13 cellular contexts compared by ENCODE assay signal in the genomic region with DNA sequence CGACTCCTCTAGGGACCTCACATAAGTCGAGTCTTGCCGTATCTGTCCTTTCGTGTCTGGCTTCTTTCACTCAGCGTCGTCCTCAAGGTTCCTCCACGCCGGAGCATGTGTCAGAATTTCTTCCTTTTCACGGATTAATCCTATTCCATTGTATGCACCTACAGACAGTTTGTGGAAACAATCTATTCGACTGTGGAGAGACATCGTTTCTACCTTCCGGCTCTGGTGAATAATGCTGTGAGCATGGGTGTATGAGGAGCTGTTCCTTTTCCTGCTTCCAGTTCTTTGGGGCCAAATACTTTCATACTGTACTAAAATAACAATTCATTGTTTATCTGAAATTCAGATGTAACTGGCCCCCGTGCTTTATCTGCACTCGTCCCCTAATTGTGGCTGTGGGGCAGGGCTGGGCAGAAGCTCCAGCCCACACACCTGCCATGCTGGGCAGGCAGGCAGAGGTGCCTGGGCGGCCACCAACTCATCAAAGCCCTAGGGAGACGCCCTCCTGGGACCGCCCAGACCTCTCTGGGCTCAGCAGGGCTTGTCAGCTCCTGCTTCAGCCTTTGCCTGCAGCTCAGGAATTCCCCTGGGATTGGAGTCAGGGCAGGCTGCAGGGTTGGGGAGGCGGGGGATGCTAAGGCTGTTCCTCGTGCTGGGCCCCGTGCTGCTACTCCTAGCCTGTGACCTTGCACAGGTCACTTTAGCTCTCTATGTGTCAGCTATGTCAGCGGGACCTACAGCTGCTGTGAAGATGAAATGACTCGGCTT. TPM values are rescaled to one million over a fixed set of nuclear protein-coding genes. Genes with fewer than 3 reads are reported as not detected.
DNase-seq lines count a peak whose midpoint lies in the region; ATAC-seq, FAIRE-seq and TF ChIP-seq lines count a peak whose summit lies in the region.
"Had no signal": no experiment of that assay in that cellular context is flagged by ENCODE, and none has a peak within 500 bp of the region (broad histone marks: within the 10 kb centered on the region; RNA-seq: fewer than 3 reads in every experiment).

No MANE protein-coding gene starts in this region.

- H3K4me3 Mint-ChIP-seq in MCF 10A (ENCODE audit: unreplicated experiment): peak overlapping the region; percentile 6
- H3K4me3 Mint-ChIP-seq in natural killer cell treated with Interleukin-12 subunit alpha and Interleukin-12 subunit beta and Interleukin-15 and Interleukin-18, amount 100 ng/mL, for 72 hours: no peak overlapping the region

- in situ Hi-C loops in KBM-7 (cut with MboI; ENCODE audit: low pct_unique_long_range_greater_than_20kb, low sequenced_read_pairs): loop anchor here (25.0 kb wide), 1 partner anchor 213 kb away; no protein-coding TSS in a partner anchor

- no peaks in the 10 kb centered on the region for H3K27me3 Mint-ChIP-seq in MCF 10A (ENCODE audit: insufficient read depth, unreplicated experiment)
- peaks cover 7 to 24% of the 10 kb centered on the region in 2 donors for H3K27me3 Mint-ChIP-seq in natural killer cell treated with Interleukin-12 subunit alpha and Interleukin-12 subunit beta and Interleukin-15 and Interleukin-18, amount 100 ng/mL, for 72 hours

- POLR2A ChIA-PET in MCF 10A (lab: Yijun Ruan, JAX): interaction anchor here (0.5 to 1.2 kb wide), 7 partner anchors 14 to 218 kb away, joined by 3 to 7 read pairs (median 3); partner anchors contain the start of gene GPC1

- peaks cover 14% of the 10 kb centered on the region for H3K4me1 Mint-ChIP-seq in MCF 10A (ENCODE audit: insufficient read depth, unreplicated experiment)
- peaks cover 0 to 13% of the 10 kb centered on the region in 2 donors for H3K4me1 Mint-ChIP-seq in natural killer cell treated with Interleukin-12 subunit alpha and Interleukin-12 subunit beta and Interleukin-15 and Interleukin-18, amount 100 ng/mL, for 72 hours (ENCODE audit: low read depth in 2 of 2)

- BruUV-seq in MCF 10A (replicated peaks; lab: Mats Ljungman, UMichigan): no TSS peak

- intact Hi-C loops in MCF 10A (cut with micrococcal nuclease) (no loop called here), breast epithelium (cut with DNase I; ENCODE audit: low total_unique reads) (no loop called here), left cardiac atrium (cut with DNase I) (no loop called here), testis (cut with DNase I; ENCODE audit: low total_unique reads) (no loop called here), stomach (cut with DNase I; ENCODE audit: low total_unique reads) (no loop called here)

- no peak overlapping the region for H3K4me3 ChIP-seq in breast epithelium
- H3K4me3 ChIP-seq in testis: no peak overlapping the region
- H3K4me3 ChIP-seq in stomach: no peak overlapping the region

- peak overlapping the region in 1 of 2 donors; percentile 12 for H3K27ac ChIP-seq in breast epithelium
- H3K27ac ChIP-seq in testis: no peak overlapping the region
- H3K27ac ChIP-seq in stomach: no peak overlapping the region
- H3K27ac ChIP-seq: C4-2B had no signal

- WGBS in testis, 2 donors: 59 to 69% methylated on average over 17 to 22 of the region's 22 CpGs
- 69 to 78% (median 77%) methylated on average over 19 to 22 of the region's 22 CpGs for WGBS in stomach, 5 donors

- ATAC-seq in left cardiac atrium: no peak
- no peak for ATAC-seq in natural killer cell treated with Interleukin-12 subunit alpha and Interleukin-12 subunit beta and Interleukin-15 and Interleukin-18, amount 100 ng/mL, for 72 hours
- ATAC-seq: PC-3 had no signal

- DNase-seq in MCF 10A (ENCODE audit: unreplicated experiment): peak; percentile 44
- no peak for DNase-seq in breast epithelium (ENCODE audit: low spot score in 2 of 2)
- DNase-seq in RCC 7860 (ENCODE audit: low spot score): peak; percentile 32
- DNase-seq in left cardiac atrium: peak; percentile 12
- DNase-seq in testis: peak; percentile 61
- DNase-seq in KBM-7: no peak
- DNase-seq in natural killer cell treated with Interleukin-12 subunit alpha and Interleukin-12 subunit beta and Interleukin-15 and Interleukin-18, amount 100 ng/mL, for 72 hours (ENCODE audit: low spot score): no peak
- DNase-seq in stomach: no peak
- DNase-seq: effector CD4-positive, alpha-beta T cell; PC-3 had no signal

- H3K9me3 Mint-ChIP-seq in MCF 10A (ENCODE audit: unreplicated experiment): no peaks in the 10 kb centered on the region
- no peaks in the 10 kb centered on the region for H3K9me3 Mint-ChIP-seq in natural killer cell treated with Interleukin-12 subunit alpha and Interleukin-12 subunit beta and Interleukin-15 and Interleukin-18, amount 100 ng/mL, for 72 hours
- H3K9me3 Mint-ChIP-seq: activated T-helper 2 cell treated with anti-CD3 and anti-CD28 coated beads, Interferon-gamma antibody, Interleukin-2, Interleukin-4, amounts not matched to agents 10 μg/mL and 5 μg/mL and 100 μg/mL, durations not matched to agents 14 hours and 24 hours and 36 hours; IgD-negative memory B cell had no signal

- H3K27ac Mint-ChIP-seq in MCF 10A (ENCODE audit: low read depth, unreplicated experiment): no peak overlapping the region
- H3K27ac Mint-ChIP-seq in natural killer cell treated with Interleukin-12 subunit alpha and Interleukin-12 subunit beta and Interleukin-15 and Interleukin-18, amount 100 ng/mL, for 72 hours: no peak overlapping the region
- H3K27ac Mint-ChIP-seq: activated T-helper 2 cell treated with anti-CD3 and anti-CD28 coated beads, Interferon-gamma antibody, Interleukin-2, Interleukin-4, amounts not matched to agents 10 μg/mL and 5 μg/mL and 100 μg/mL, durations not matched to agents 14 hours and 24 hours and 36 hours had no signal

- peaks cover 0 to 3% of the 10 kb centered on the region in 2 donors for H3K4me1 ChIP-seq in breast epithelium
- H3K4me1 ChIP-seq in testis: peaks cover 29% of the 10 kb centered on the region
- H3K4me1 ChIP-seq in stomach: peaks cover 19 to 43% (median 38%) of the 10 kb centered on the region in 4 donors

- TF ChIP-seq EP300 in stomach (IDR thresholded peaks at IDR 0.05): no peak

- TF ChIP-seq CTCF in MCF 10A (IDR thresholded peaks at IDR 0.05; ENCODE audit: unreplicated experiment): no peak
- TF ChIP-seq CTCF in breast epithelium (IDR thresholded peaks at IDR 0.05): no peak
- TF ChIP-seq CTCF in testis (IDR thresholded peaks at IDR 0.05): no peak
- TF ChIP-seq CTCF in stomach (IDR thresholded peaks at IDR 0.05): no peak

- H3K27me3 ChIP-seq in breast epithelium: peaks cover 0 to 3% of the 10 kb centered on the region in 2 donors
- H3K27me3 ChIP-seq in testis: no peaks in the 10 kb centered on the region
- H3K27me3 ChIP-seq in stomach: peaks cover 0 to 51% (median 37%) of the 10 kb centered on the region in 3 donors

- no peak for FAIRE-seq in RCC 7860 (lab: Jason Lieb, UNC)

- TF ChIP-seq POLR2A in breast epithelium (IDR thresholded peaks at IDR 0.05): no peak
- no peak for TF ChIP-seq POLR2A in testis (IDR thresholded peaks at IDR 0.05)
- no peak for TF ChIP-seq POLR2A in stomach (IDR thresholded peaks at IDR 0.05)

- H3K9me3 ChIP-seq in breast epithelium (no peaks in the 10 kb centered on the region), testis (no peaks in the 10 kb centered on the region), stomach (no peaks in the 10 kb centered on the region)

- CTCF ChIA-PET in MCF 10A (lab: Yijun Ruan, JAX): interaction anchor here (0.6 to 1.4 kb wide), 4 partner anchors 11 to 739 kb away, joined by 3 to 8 read pairs (median 4); partner anchors contain the start of gene ANO7

- H3K36me3 Mint-ChIP-seq in MCF 10A (ENCODE audit: insufficient read depth, unreplicated experiment): peaks cover 11% of the 10 kb centered on the region
- no peaks in the 10 kb centered on the region for H3K36me3 Mint-ChIP-seq in natural killer cell treated with Interleukin-12 subunit alpha and Interleukin-12 subunit beta and Interleukin-15 and Interleukin-18, amount 100 ng/mL, for 72 hours
- H3K36me3 Mint-ChIP-seq: IgD-negative memory B cell had no signal

- no peaks in the 10 kb centered on the region for H3K36me3 ChIP-seq in breast epithelium
- H3K36me3 ChIP-seq in testis (ENCODE audit: low read depth, missing control alignments): no peaks in the 10 kb centered on the region
- H3K36me3 ChIP-seq in stomach: peaks cover 0 to 15% (median 3%) of the 10 kb centered on the region in 4 donors

RNA-seq across cellular contexts. Expression of gene GPC1, which starts 14.5 kb away (rescaled TPM):
- total RNA-seq in MCF 10A (2022) (36.9 and 38.9 TPM in 2 replicates), breast epithelium (10 to 100 TPM; 13.8 to 56.3 (median 21.0) TPM), left cardiac atrium (10 to 100 TPM; 74.6 to 78.4 TPM), testis (100 to 1,000 TPM; 244 to 479 TPM), stomach (100 to 1,000 TPM in 1 of 5 donors, 10 to 100 TPM in 4; 11.7 to 117 (median 28.8) TPM)
- polyA plus RNA-seq in testis (ENCODE audit: insufficient read depth, low read depth, low replicate concordance) (74.2 TPM), stomach (10 to 100 TPM in 2 of 3 donors, 1 to 10 TPM in 1; 6.3 to 40.1 (median 14.0) TPM)
- 1 to 10 TPM; 1.2 to 1.8 TPM for total RNA-seq in natural killer cell treated with Interleukin-12 subunit alpha and Interleukin-12 subunit beta and Interleukin-15 and Interleukin-18, amount 100 ng/mL, for 72 hours

Comparison
In these comparisons a context has a peak if more than half of its experiments do, and no peak if none do; other contexts are left out.
1. DNase-seq: peak in MCF 10A (single experiment), RCC 7860 (single experiment), left cardiac atrium (single experiment) and testis (single experiment); none in breast epithelium (0 of 2), KBM-7 (single experiment), natural killer cell treated with Interleukin-12 subunit alpha and Interleukin-12 subunit beta and Interleukin-15 and Interleukin-18, amount 100 ng/mL, for 72 hours (single experiment) and stomach (single experiment).
2. RNA of gene GPC1, which starts 14.5 kb away (total RNA-seq): 244 to 479 TPM in testis, 74.6 to 78.4 TPM in left cardiac atrium, 36.9 to 38.9 TPM in MCF 10A, 11.7 to 117 TPM in stomach and 13.8 to 56.3 TPM in breast epithelium; 1.2 to 1.8 TPM in natural killer cell treated with Interleukin-12 subunit alpha and Interleukin-12 subunit beta and Interleukin-15 and Interleukin-18, amount 100 ng/mL, for 72 hours; every median in the first group is over 4 times any median in the second.